In the genomic region with DNA sequence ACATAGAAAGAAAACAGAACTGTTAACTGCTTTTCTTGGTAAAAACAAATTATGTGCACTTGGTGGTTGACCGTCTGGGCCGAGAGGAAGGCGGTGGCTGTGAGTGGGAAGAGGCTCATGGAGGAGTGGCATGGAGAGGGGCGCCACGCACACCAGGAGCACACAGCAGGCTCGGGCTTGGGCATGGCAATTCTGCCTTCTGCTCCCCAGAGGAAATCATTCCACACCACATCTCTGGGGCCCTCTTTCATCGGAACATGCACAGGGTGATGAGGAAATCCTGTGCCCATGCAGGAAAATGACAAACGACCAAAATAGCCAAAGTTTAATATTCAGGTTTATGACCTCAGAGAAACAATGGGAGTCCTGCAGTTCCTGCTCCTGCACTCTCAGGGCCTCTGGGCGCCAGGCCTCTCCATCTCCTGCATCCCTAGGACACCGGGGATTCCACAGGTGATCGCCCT, we compare ENCODE assay signal across 29 cellular contexts. TPM values are rescaled to one million over a fixed set of nuclear protein-coding genes. Genes with fewer than 3 reads are reported as not detected.
A peak's percentile ranks its signal among the peaks of the same experiment; 100 is the strongest.
DNase-seq lines count a peak whose midpoint lies in the region; ATAC-seq and FAIRE-seq lines count a peak whose summit lies in the region.
"Had no signal": no experiment of that assay in that cellular context is flagged by ENCODE, and none has a peak within 500 bp of the region (broad histone marks: within the 10 kb centered on the region; RNA-seq: fewer than 3 reads in every experiment).

No MANE protein-coding gene starts in this region.

- H3K14ac ChIP-seq in neuronal stem cell (ENCODE audit: low read length): no peak overlapping the region

- no peak overlapping the region for H2BK5ac ChIP-seq in neuronal stem cell (ENCODE audit: low read length)

- H2BK12ac ChIP-seq in neuronal stem cell (ENCODE audit: low read length): no peak overlapping the region

- peaks cover 0 to 44% of the 10 kb centered on the region in 2 donors for H3K36me3 ChIP-seq in neuronal stem cell (replicated peaks in 1 of 2; ENCODE audit: control insufficient read depth in 2 of 2, insufficient read depth in 2 of 2, low read length in 2 of 2)
- H3K36me3 ChIP-seq: breast epithelium, uterus had no signal

- no peaks in the 10 kb centered on the region for H3K27me3 ChIP-seq in right cardiac atrium (ENCODE audit: control insufficient read depth, insufficient read depth)
- no peaks in the 10 kb centered on the region for H3K27me3 ChIP-seq in neuronal stem cell (ENCODE audit: control insufficient read depth in 3 of 3, insufficient read depth in 3 of 3, low read depth in 1 of 3, low read length in 3 of 3)
- H3K27me3 ChIP-seq: breast epithelium, foreskin keratinocyte, uterus had no signal

- ATAC-seq in right cardiac atrium (peak; percentile 21 to 36), Right ventricle myocardium inferior (no peak), GM18519 (IDR thresholded peaks at IDR 0.05; ENCODE audit: low FRiP score, unreplicated experiment) (no peak)
- ATAC-seq: activated CD8-positive, alpha-beta memory T cell treated with anti-CD3 and anti-CD28 coated beads, Interleukin-2, amount 10 ng/mL, durations not matched to agents 7 days and 5 days; activated T-helper 17 cell treated with anti-CD3 and anti-CD28 coated beads, Interleukin-2, amount 50 U/mL, for 72 hours; foreskin keratinocyte; HCT116; natural killer cell; T-cell had no signal

- no peak overlapping the region for H3K4me2 ChIP-seq in neuronal stem cell (ENCODE audit: insufficient read depth, low read length, poor library complexity, severe bottlenecking)
- H3K4me2 ChIP-seq: smooth muscle cell had no signal

- no peak overlapping the region for H2BK120ac ChIP-seq in neuronal stem cell (ENCODE audit: low read depth, low read length)

- H3K27ac ChIP-seq in right cardiac atrium (ENCODE audit: low read length) (no peak overlapping the region), neuronal stem cell (replicated peaks; ENCODE audit: low read length) (no peak overlapping the region)
- H3K27ac ChIP-seq: breast epithelium, C4-2B, coronary artery, epithelial cell of prostate, foreskin keratinocyte, psoas muscle had no signal

- DNase-seq in right cardiac atrium (no peak), Right ventricle myocardium inferior (ENCODE audit: missing footprints) (no peak), dermis blood vessel endothelial cell (peak; percentile 80), neuronal stem cell (ENCODE audit: low spot score) (no peak), superior temporal gyrus (ENCODE audit: extremely low spot score) (no peak), NCI-H146 treated with DMSO at 0.1 percent for 48 hours (lab: John Stamatoyannopoulos, UW; ENCODE audit: unreplicated experiment) (no peak), RCC 7860 (ENCODE audit: low spot score) (no peak)
- DNase-seq: activated CD4-positive, alpha-beta T cell treated with anti-CD3 and anti-CD28 coated beads for 48 hours; activated CD8-positive, alpha-beta memory T cell treated with anti-CD3 and anti-CD28 coated beads, Interleukin-2, amount 10 ng/mL, durations not matched to agents 7 days and 5 days; foreskin keratinocyte; hippocampal formation; natural killer cell; NCI-H2107; NCI-H510A treated with DMSO at 0.1 percent for 48 hours; psoas muscle; SHP77; stimulated activated CD4-positive, alpha-beta T cell treated with anti-CD3 and anti-CD28 coated beads, Interleukin-4, amount 100 ng/mL, for 24 hours; T-cell; uterus had no signal

- H3K9ac ChIP-seq in neuronal stem cell (ENCODE audit: low read depth, low read length, poor library complexity): no peak overlapping the region

- intact Hi-C loops in right cardiac atrium (cut with DNase I): no loop called here
- intact Hi-C loops in Right ventricle myocardium inferior (cut with DNase I): no loop called here

- no peak overlapping the region for H3K4ac ChIP-seq in neuronal stem cell (ENCODE audit: low read length)

- peak overlapping the region; percentile 25 for H3K18ac ChIP-seq in neuronal stem cell (ENCODE audit: low read length)

- H3K9me3 ChIP-seq in right cardiac atrium (ENCODE audit: control insufficient read depth, low read length) (no peaks in the 10 kb centered on the region), neuronal stem cell (replicated peaks in 1 of 2; ENCODE audit: control insufficient read depth in 2 of 2, insufficient read depth in 1 of 2, low read depth in 1 of 2, low read length in 2 of 2) (peaks cover 2 to 22% of the 10 kb centered on the region in 2 donors)
- H3K9me3 ChIP-seq: breast epithelium, psoas muscle, uterus had no signal

- no peak overlapping the region for H2AK5ac ChIP-seq in neuronal stem cell (ENCODE audit: low read depth, low read length)

- H4K8ac ChIP-seq in neuronal stem cell (ENCODE audit: low read depth, low read length): no peak overlapping the region

- H3K4me3 ChIP-seq in right cardiac atrium (ENCODE audit: low read length) (no peak overlapping the region), neuronal stem cell (ENCODE audit: low read length in 2 of 2) (no peak overlapping the region)
- H3K4me3 ChIP-seq: breast epithelium, coronary artery, psoas muscle, smooth muscle cell, uterus had no signal

- no peak overlapping the region for H2AFZ ChIP-seq in neuronal stem cell (ENCODE audit: low read length)

- H4K91ac ChIP-seq in neuronal stem cell (ENCODE audit: low read depth, low read length, poor library complexity): no peak overlapping the region

- FAIRE-seq in RCC 7860 (lab: Jason Lieb, UNC): no peak
- FAIRE-seq: GM18507, HTR-8/SVneo had no signal

- WGBS in right cardiac atrium: 67% methylated on average over 11 of the region's 11 CpGs
- WGBS in neuronal stem cell (ENCODE audit: extremely low coverage in 2 of 2, insufficient read length in 2 of 2, insufficient replicate concordance in 1 of 2), 2 donors: no CpG with 5 or more reads among the region's 11 CpGs

- peak overlapping the region; percentile 94 for H3K23ac ChIP-seq in neuronal stem cell (ENCODE audit: low read depth, low read length, poor library complexity)

- H3K79me1 ChIP-seq in neuronal stem cell (ENCODE audit: low read depth, low read length): no peaks in the 10 kb centered on the region

- no peak overlapping the region for H2BK15ac ChIP-seq in neuronal stem cell (ENCODE audit: low read length)

- H3K4me1 ChIP-seq in right cardiac atrium (ENCODE audit: control insufficient read depth, insufficient read depth, low read length): peaks cover 2% of the 10 kb centered on the region
- no peaks in the 10 kb centered on the region for H3K4me1 ChIP-seq in neuronal stem cell (ENCODE audit: control insufficient read depth in 2 of 2, insufficient read depth in 1 of 2, low read depth in 1 of 2, low read length in 2 of 2)
- H3K4me1 ChIP-seq: breast epithelium, foreskin keratinocyte, uterus had no signal

RNA-seq across cellular contexts. Expression of a gene that starts 26.4 kb away (rescaled TPM):
- total RNA-seq in right cardiac atrium: 10 to 100 TPM; 15.0 to 21.2 (median 17.5) TPM
- polyA plus RNA-seq in right cardiac atrium: 10.7 TPM
- total RNA-seq in Right ventricle myocardium inferior: 13.4 TPM
- 111 and 126 TPM in 2 replicates for total RNA-seq in dermis blood vessel endothelial cell
- polyA plus RNA-seq in neuronal stem cell (2013, experiment 1 of 2): 48.2 TPM
- polyA plus RNA-seq in neuronal stem cell (2013, experiment 2 of 2): 49.2 TPM

RNA-seq across cellular contexts. Expression of a gene that starts 38.6 kb away (rescaled TPM):
- total RNA-seq in right cardiac atrium: 10 to 100 TPM; 22.0 to 31.8 (median 30.4) TPM
- polyA plus RNA-seq in right cardiac atrium: 34.9 TPM
- total RNA-seq in Right ventricle myocardium inferior: 36.5 TPM
- total RNA-seq in dermis blood vessel endothelial cell: 38.6 and 42.0 TPM in 2 replicates
- polyA plus RNA-seq in neuronal stem cell (2013, experiment 1 of 2): 33.4 TPM
- polyA plus RNA-seq in neuronal stem cell (2013, experiment 2 of 2): 35.3 TPM

Comparison
In these comparisons a context has a peak if more than half of its experiments do, and no peak if none do; other contexts are left out.
1. ATAC-seq: peak in right cardiac atrium (2 of 2); none in Right ventricle myocardium inferior (single experiment) and GM18519 (single experiment).